ENCODE assay signal across 15 cellular contexts in the genomic region with DNA sequence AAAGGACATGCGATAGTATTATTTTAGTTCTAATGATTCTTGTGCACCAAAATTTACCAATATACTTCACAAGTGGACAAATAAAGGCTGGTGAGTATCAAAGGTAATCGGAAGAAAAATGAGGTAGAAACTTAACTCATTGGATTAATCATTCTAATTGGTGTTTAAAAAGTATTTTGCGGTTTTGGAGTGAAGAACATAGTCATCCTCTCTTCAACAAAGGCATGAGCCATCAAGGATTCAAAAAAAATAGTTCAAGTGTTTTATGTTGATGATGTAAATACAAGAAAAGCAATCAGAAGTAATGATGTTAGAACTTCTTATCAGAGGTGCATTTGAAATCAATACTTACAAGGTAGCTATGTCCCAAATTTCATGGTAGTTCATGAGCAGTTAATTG.
DNase-seq lines count a peak whose midpoint lies in the region; ATAC-seq, FAIRE-seq and TF ChIP-seq lines count a peak whose summit lies in the region.
"Had no signal": no experiment of that assay in that cellular context is flagged by ENCODE, and none has a peak within 500 bp of the region (broad histone marks: within the 10 kb centered on the region; RNA-seq: fewer than 3 reads in every experiment).

No MANE protein-coding gene starts in this region.

- no peaks in the 10 kb centered on the region for H3K27me3 ChIP-seq in RWPE2 (ENCODE audit: insufficient read depth, poor library complexity, severe bottlenecking)

- TF ChIP-seq CTCF in RWPE2 (IDR thresholded peaks at IDR 0.05; ENCODE audit: poor library complexity, severe bottlenecking) = no peak

- DNase-seq in GM12891 (ENCODE audit: insufficient read length, low spot score) = no peak
- no peak for DNase-seq in RWPE2 (ENCODE audit: low spot score)
- DNase-seq in epithelial cell of prostate (ENCODE audit: low read depth, low spot score) = no peak
- no peak for DNase-seq in COLO668 (lab: John Stamatoyannopoulos, UW; ENCODE audit: unreplicated experiment)
- DNase-seq in SW480 (ENCODE audit: low spot score) = no peak
- no peak for DNase-seq in T-helper 2 cell
- DNase-seq: Calu3; CD4-positive, alpha-beta T cell; DMS79 treated with DMSO at 0.1 percent for 48 hours had no signal

- no peak overlapping the region for H3K4me3 ChIP-seq in RWPE2 (ENCODE audit: severe bottlenecking)
- H3K4me3 ChIP-seq: GM12878, GM23248 had no signal

- peaks cover 38% of the 10 kb centered on the region for H3K36me3 ChIP-seq in RWPE2 (ENCODE audit: low read depth)

- peaks cover 37% of the 10 kb centered on the region for H3K4me1 ChIP-seq in RWPE2 (ENCODE audit: insufficient read depth, poor library complexity, severe bottlenecking)

- no peaks in the 10 kb centered on the region for H3K9me3 ChIP-seq in RWPE2 (ENCODE audit: severe bottlenecking)

- ATAC-seq in RWPE2 (ENCODE audit: low read depth) (no peak), HG03565 (IDR thresholded peaks at IDR 0.05; ENCODE audit: unreplicated experiment) (no peak)
- ATAC-seq: GM12878 had no signal

- peak; percentile 66 for FAIRE-seq in GM12891 (lab: Jason Lieb, UNC)
- FAIRE-seq: A204.1, GM12878, GM19239 had no signal

- H3K27ac ChIP-seq in RWPE2 (ENCODE audit: poor library complexity, severe bottlenecking) = peak overlapping the region; percentile 89
- H3K27ac ChIP-seq in epithelial cell of prostate = peak overlapping the region; percentile 98
- H3K27ac ChIP-seq: C4-2B had no signal

- no peak for TF ChIP-seq POLR2A in GM12891 (IDR thresholded peaks at IDR 0.05; ENCODE audit: low read depth, low read length)

TF ChIP-seq in GM12891, 5 proteins besides CTCF, POLR2A, EP300 and RAD21:
- no peak for TF ChIP-seq POU2F2 (IDR thresholded peaks at IDR 0.05; ENCODE audit: low read depth, low read length)
- no peak for TF ChIP-seq SPI1 (IDR thresholded peaks at IDR 0.05; ENCODE audit: low read depth, low read length)
- no peak for TF ChIP-seq PAX5 (IDR thresholded peaks at IDR 0.05; ENCODE audit: insufficient read depth, low read length, severe bottlenecking)
- no peak for TF ChIP-seq POLR2AphosphoS5 (IDR thresholded peaks at IDR 0.05; ENCODE audit: low read depth, low read length)
- TF ChIP-seq TAF1 (IDR thresholded peaks at IDR 0.05; ENCODE audit: low read depth, low read length) = no peak
